9 cellular contexts compared by ENCODE assay signal in the genomic region with DNA sequence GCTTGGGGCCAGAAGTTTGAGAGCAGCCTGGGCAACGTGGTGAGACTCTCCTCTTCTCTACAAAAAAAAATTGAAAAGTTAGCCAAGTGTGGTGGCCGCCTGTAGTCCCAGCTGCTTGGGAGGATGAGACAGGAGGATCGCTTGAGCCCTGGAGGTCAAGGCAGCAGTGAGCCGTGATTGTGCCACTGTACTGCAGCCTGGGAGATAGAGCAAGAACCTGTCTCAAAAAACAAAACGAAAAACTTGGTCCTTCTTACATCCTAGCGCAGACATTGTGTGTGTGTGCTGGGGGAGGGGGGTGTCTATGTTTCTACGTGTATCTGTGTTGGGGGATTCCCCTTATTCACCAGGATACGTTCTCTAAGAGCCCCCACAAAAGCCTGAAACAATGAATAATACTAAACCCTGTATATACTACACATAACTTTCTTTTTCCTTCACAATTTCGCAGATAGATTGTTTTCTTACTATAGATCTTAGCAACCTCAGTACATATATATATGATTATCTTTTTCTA. TPM values are rescaled to one million over a fixed set of nuclear protein-coding genes. Genes with fewer than 3 reads are reported as not detected.
DNase-seq lines count a peak whose midpoint lies in the region; ATAC-seq and TF ChIP-seq lines count a peak whose summit lies in the region.
"Had no signal": no experiment of that assay in that cellular context is flagged by ENCODE, and none has a peak within 500 bp of the region (broad histone marks: within the 10 kb centered on the region; RNA-seq: fewer than 3 reads in every experiment).

No MANE protein-coding gene starts in this region.

- H3K27me3 Mint-ChIP-seq in activated CD4-positive, alpha-beta memory T cell treated with anti-CD3 and anti-CD28 coated beads for 36 hours = peaks cover 2% of the 10 kb centered on the region
- peaks cover 13% of the 10 kb centered on the region for H3K27me3 Mint-ChIP-seq in glutamatergic neuron (ENCODE audit: unreplicated experiment)

- ATAC-seq in HG02610 (IDR thresholded peaks at IDR 0.05; ENCODE audit: unreplicated experiment) (no peak), GM21423 (IDR thresholded peaks at IDR 0.05; ENCODE audit: unreplicated experiment) (no peak)

- DNase-seq in H7 (no peak), glutamatergic neuron (no peak), skeletal muscle cell (ENCODE audit: low read depth) (no peak), iPS-NIHi7 (ENCODE audit: extremely low spot score) (no peak), HUDEP-2 (lab: John Stamatoyannopoulos, UW; ENCODE audit: unreplicated experiment in 76 of 76) (no peak)
- peak; percentile 38 for DNase-seq in activated CD4-positive, alpha-beta memory T cell treated with anti-CD3 and anti-CD28 coated beads for 36 hours

- no peaks in the 10 kb centered on the region for H3K27me3 ChIP-seq in H7 (ENCODE audit: control insufficient read depth, insufficient read depth, low read length)

- H3K36me3 ChIP-seq in H7 (replicated peaks; ENCODE audit: control insufficient read depth, insufficient read depth, low read length) = peaks cover 6% of the 10 kb centered on the region

- peaks cover 16% of the 10 kb centered on the region for H3K4me1 Mint-ChIP-seq in activated CD4-positive, alpha-beta memory T cell treated with anti-CD3 and anti-CD28 coated beads for 36 hours (ENCODE audit: low read depth)
- peaks cover 4% of the 10 kb centered on the region for H3K4me1 Mint-ChIP-seq in glutamatergic neuron (ENCODE audit: low read depth, unreplicated experiment)

- no peaks in the 10 kb centered on the region for H3K9me3 Mint-ChIP-seq in activated CD4-positive, alpha-beta memory T cell treated with anti-CD3 and anti-CD28 coated beads for 36 hours
- H3K9me3 Mint-ChIP-seq in glutamatergic neuron (ENCODE audit: unreplicated experiment) = no peaks in the 10 kb centered on the region

- POLR2A ChIA-PET in activated CD4-positive, alpha-beta memory T cell treated with anti-CD3 and anti-CD28 coated beads for 36 hours (lab: Charles Lee) = interaction anchor here (1.4 to 1.6 kb wide), 2 partner anchors 36 to 82 kb away, joined by 3 to 8 read pairs; no protein-coding TSS in a partner anchor

- H3K4me3 ChIP-seq in H7 (ENCODE audit: insufficient read depth, low read depth, low read length) (0 out of 2 replicates have a peak overlapping the region, but pooled peaks have one; percentile 45), skeletal muscle cell (ENCODE audit: low read depth, low read length) (peak overlapping the region; percentile 32)

- TF ChIP-seq CTCF in glutamatergic neuron (IDR thresholded peaks at IDR 0.05; ENCODE audit: partially characterized antibody, unreplicated experiment) = no peak

- no peaks in the 10 kb centered on the region for H3K36me3 Mint-ChIP-seq in activated CD4-positive, alpha-beta memory T cell treated with anti-CD3 and anti-CD28 coated beads for 36 hours
- H3K36me3 Mint-ChIP-seq in glutamatergic neuron (ENCODE audit: unreplicated experiment) = no peaks in the 10 kb centered on the region

- peak overlapping the region; percentile 81 for H3K27ac Mint-ChIP-seq in activated CD4-positive, alpha-beta memory T cell treated with anti-CD3 and anti-CD28 coated beads for 36 hours
- H3K27ac Mint-ChIP-seq in glutamatergic neuron (ENCODE audit: unreplicated experiment) = no peak overlapping the region

- CTCF ChIA-PET in activated CD4-positive, alpha-beta memory T cell treated with anti-CD3 and anti-CD28 coated beads for 36 hours (lab: Charles Lee) = interaction anchor here (1.1 to 2.7 kb wide), 3 partner anchors 22 to 36 kb away, joined by 3 to 16 read pairs (median 5); no protein-coding TSS in a partner anchor

- H3K4me3 Mint-ChIP-seq in activated CD4-positive, alpha-beta memory T cell treated with anti-CD3 and anti-CD28 coated beads for 36 hours = peak overlapping the region; percentile 85
- H3K4me3 Mint-ChIP-seq in glutamatergic neuron (ENCODE audit: unreplicated experiment) = peak overlapping the region; percentile 14

- intact Hi-C loops in activated CD4-positive, alpha-beta memory T cell treated with anti-CD3 and anti-CD28 coated beads for 36 hours (cut with micrococcal nuclease) = loop anchor here (2.0 kb wide), 1 partner anchor 22 kb away; no protein-coding TSS in a partner anchor

RNA-seq across cellular contexts. Expression of gene AXL, which starts 7.9 kb away (rescaled TPM):
- 23.3 and 26.8 TPM in 2 replicates for total RNA-seq in H7 (2014; rRNA removed; shearing (Covaris generic))
- total RNA-seq in activated CD4-positive, alpha-beta memory T cell treated with anti-CD3 and anti-CD28 coated beads for 36 hours = under 1 TPM; 0.17 to 0.31 TPM
- not detected for total RNA-seq in glutamatergic neuron (ENCODE audit: unreplicated experiment)

RNA-seq across cellular contexts. Expression of gene CYP2S1, which starts 33.9 kb away (rescaled TPM):
- 60.4 and 108 TPM in 2 replicates for total RNA-seq in H7 (2014; rRNA removed; shearing (Covaris generic))
- under 1 TPM; 0.75 to 0.76 TPM for total RNA-seq in activated CD4-positive, alpha-beta memory T cell treated with anti-CD3 and anti-CD28 coated beads for 36 hours
- 6.0 TPM for total RNA-seq in glutamatergic neuron (ENCODE audit: unreplicated experiment)
- total RNA-seq: lung microvascular endothelial cell had no signal

RNA-seq across cellular contexts. Expression of gene HNRNPUL1, which starts 37.2 kb away (rescaled TPM):
- 178 and 194 TPM in 2 replicates for total RNA-seq in H7 (2014; rRNA removed; shearing (Covaris generic))
- total RNA-seq in activated CD4-positive, alpha-beta memory T cell treated with anti-CD3 and anti-CD28 coated beads for 36 hours = 100 to 1,000 TPM; 290 to 295 TPM
- total RNA-seq in glutamatergic neuron (ENCODE audit: unreplicated experiment) = 201 TPM

Comparison
In these comparisons a context has a peak if more than half of its experiments do, and no peak if none do; other contexts are left out.
1. RNA of gene AXL, which starts 7.9 kb away (total RNA-seq): 23.3 to 26.8 TPM in H7; 0.17 to 0.31 TPM in activated CD4-positive, alpha-beta memory T cell treated with anti-CD3 and anti-CD28 coated beads for 36 hours and not detected in glutamatergic neuron (single experiment); every median in the first group is over 10 times any median in the second.